In genomic region chr19:33578697-33579096, GRCh38 we compare ENCODE assay signal across 8 cellular contexts. TPM values are rescaled to one million over a fixed set of nuclear protein-coding genes. Genes with fewer than 3 reads are reported as not detected.
"Had no signal": no experiment of that assay in that cellular context is flagged by ENCODE, and none has a peak within 500 bp of the region (broad histone marks: within the 10 kb centered on the region; RNA-seq: fewer than 3 reads in every experiment).

No MANE protein-coding gene starts in this region.

- H3K27ac Mint-ChIP-seq: HFFc6 had no signal

- H3K4me3 ChIP-seq: GM23248, HAP-1, K562 had no signal

- H3K4me3 Mint-ChIP-seq: HFFc6 had no signal

- H3K27ac ChIP-seq: GM23248 had no signal

- H3K36me3 ChIP-seq: HAP-1 had no signal

- DNase-seq: GM23248, GOT3, HFFc6, IMR-90 had no signal

- ATAC-seq: HCT116, K562 had no signal

RNA-seq across cellular contexts. Expression of gene CHST8, which starts 43.1 kb away (rescaled TPM):
- total RNA-seq: HFFc6, HT-29, IMR-90 had no signal
- polyA plus RNA-seq: IMR-90, K562 had no signal
